20 cellular contexts compared by ENCODE assay signal in genomic region chr4:146648384-146648783, GRCh38. TPM values are rescaled to one million over a fixed set of nuclear protein-coding genes. Genes with fewer than 3 reads are reported as not detected.
"Had no signal": no experiment of that assay in that cellular context is flagged by ENCODE, and none has a peak within 500 bp of the region (broad histone marks: within the 10 kb centered on the region; RNA-seq: fewer than 3 reads in every experiment).

No MANE protein-coding gene starts in this region.

- H3K9me3 ChIP-seq: body of pancreas, esophagus squamous epithelium, right atrium auricular region had no signal

- H3K27ac ChIP-seq: body of pancreas, coronary artery, esophagus squamous epithelium, right atrium auricular region had no signal

- DNase-seq: activated B cell treated with CpG ODN at 0.5 μM for 24 hours; activated CD4-positive, alpha-beta T cell treated with anti-CD3 and anti-CD28 coated beads for 48 hours; activated CD8-positive, alpha-beta memory T cell treated with anti-CD3 and anti-CD28 coated beads, Interleukin-2, amount 50 U/mL, for 4 hours; activated CD8-positive, alpha-beta T cell treated with anti-CD3 and anti-CD28 coated beads for 36 hours; activated gamma-delta T cell; activated T-cell treated with anti-CD3 and anti-CD28 coated beads, Interleukin-2, amount 50 U/mL, for 48 hours; body of pancreas; effector CD4-positive, alpha-beta T cell; esophagus squamous epithelium; kidney glomerular epithelial cell; natural killer cell; occipital lobe; stimulated activated CD4-positive, alpha-beta T cell treated with anti-CD3 and anti-CD28 coated beads, Interleukin-4, amount 100 ng/mL, for 4 hours; stimulated activated CD8-positive, alpha-beta memory T cell treated with anti-CD3 and anti-CD28 coated beads, Interleukin-4, amount 100 ng/mL, for 48 hours; stimulated activated naive CD4-positive, alpha-beta T cell treated with Interleukin-2 at 50 U/mL for 16 hours had no signal

- H3K4me3 ChIP-seq: body of pancreas, coronary artery, esophagus squamous epithelium, right atrium auricular region had no signal

- H3K4me1 ChIP-seq: body of pancreas, esophagus squamous epithelium, right atrium auricular region had no signal

- H3K36me3 ChIP-seq: esophagus squamous epithelium, right atrium auricular region had no signal

- ATAC-seq: activated CD8-positive, alpha-beta T cell treated with anti-CD3 and anti-CD28 coated beads for 36 hours; activated naive CD4-positive, alpha-beta T cell treated with anti-CD3 and anti-CD28 coated beads, Interleukin-2, amount 50 U/mL, for 72 hours; body of pancreas; left ventricle myocardium superior; natural killer cell had no signal

RNA-seq across cellular contexts. Expression of gene POU4F2, which starts 9.7 kb away (rescaled TPM):
- polyA plus RNA-seq: endothelial cell of umbilical vein had no signal
